Comparison of ENCODE assay signal across 11 cellular contexts in genomic region chr2:34126279-34126678, GRCh38.
"Had no signal": no experiment of that assay in that cellular context is flagged by ENCODE, and none has a peak within 500 bp of the region (broad histone marks: within the 10 kb centered on the region; RNA-seq: fewer than 3 reads in every experiment).

No MANE protein-coding gene starts in this region.

- H3K9me3 ChIP-seq: HAP-1 had no signal

- H3K36me3 ChIP-seq: HAP-1 had no signal

- ATAC-seq: GM23338, HCT116 had no signal

- H3K4me3 ChIP-seq: GM23248, GM23338, HAP-1 had no signal

- H3K4me2 ChIP-seq: GM23338 had no signal

- H3K4me1 ChIP-seq: HAP-1 had no signal

- FAIRE-seq: H1, H54 had no signal

- H2AFZ ChIP-seq: GM23248, GM23338 had no signal

- H3K27ac ChIP-seq: GM23248 had no signal

- H3K9ac ChIP-seq: GM23248 had no signal

- DNase-seq: GM23248, GOT3, H7, H9, HCEC 1CT, HFFc6 had no signal
